Comparison of ENCODE assay signal across 1 cellular context in genomic region chr5:151063136-151063544, GRCh38.
TF ChIP-seq lines count a peak whose summit lies in the region.

No MANE protein-coding gene starts in this region.

TF ChIP-seq in GM23338, 12 proteins besides CTCF, POLR2A, EP300 and RAD21 (continued from another document):
- TF ChIP-seq ETS1 (IDR thresholded peaks at IDR 0.05) (no peak), REST (IDR thresholded peaks at IDR 0.05; ENCODE audit: unreplicated experiment) (no peak), STAT1 (IDR thresholded peaks at IDR 0.05; ENCODE audit: unreplicated experiment) (no peak), EZH2phosphoT487 (IDR thresholded peaks at IDR 0.05; ENCODE audit: unreplicated experiment) (no peak), POLR2AphosphoS5 (IDR thresholded peaks at IDR 0.05; ENCODE audit: low read depth) (no peak), NANOG (IDR thresholded peaks at IDR 0.05; ENCODE audit: borderline replicate concordance) (no peak), ZNF114 (CRISPR knock-in tag; IDR thresholded peaks at IDR 0.05) (no peak), ZNF331 (CRISPR knock-in tag; IDR thresholded peaks at IDR 0.05; ENCODE audit: low read depth) (no peak), EZH2 (IDR thresholded peaks at IDR 0.05; ENCODE audit: low read depth, unreplicated experiment) (no peak)
